In the genomic region with DNA sequence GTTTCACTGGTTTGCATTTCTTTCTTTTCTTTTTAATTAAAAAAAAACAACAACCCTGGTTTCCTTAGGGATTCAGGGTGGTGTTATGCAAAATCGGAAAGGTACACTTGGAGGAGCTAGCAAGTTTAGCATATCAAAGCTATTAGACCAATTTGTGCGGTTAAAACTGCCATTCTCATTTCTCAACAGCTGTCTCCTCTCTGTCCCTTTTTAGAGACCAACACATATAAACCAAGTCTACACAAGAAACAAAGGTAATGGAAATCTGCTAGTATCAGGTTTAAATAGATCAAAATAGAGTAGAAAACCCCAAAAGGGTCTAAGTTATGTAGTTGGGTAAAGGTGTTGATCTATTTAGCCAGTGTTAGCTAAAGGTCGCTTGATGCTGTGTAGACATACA, we compare ENCODE assay signal across 1 cellular context.
TF ChIP-seq lines count a peak whose summit lies in the region.

No MANE protein-coding gene starts in this region.

TF ChIP-seq in HEK293, 187 proteins besides CTCF, POLR2A, EP300 and RAD21 (continued from another document):
- TF ChIP-seq, protein P1, sequence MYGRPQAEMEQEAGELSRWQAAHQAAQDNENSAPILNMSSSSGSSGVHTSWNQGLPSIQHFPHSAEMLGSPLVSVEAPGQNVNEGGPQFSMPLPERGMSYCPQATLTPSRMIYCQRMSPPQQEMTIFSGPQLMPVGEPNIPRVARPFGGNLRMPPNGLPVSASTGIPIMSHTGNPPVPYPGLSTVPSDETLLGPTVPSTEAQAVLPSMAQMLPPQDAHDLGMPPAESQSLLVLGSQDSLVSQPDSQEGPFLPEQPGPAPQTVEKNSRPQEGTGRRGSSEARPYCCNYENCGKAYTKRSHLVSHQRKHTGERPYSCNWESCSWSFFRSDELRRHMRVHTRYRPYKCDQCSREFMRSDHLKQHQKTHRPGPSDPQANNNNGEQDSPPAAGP (tag by site-specific recombination; IDR thresholded peaks at IDR 0.05), result no peak
- TF ChIP-seq ZNF660 (tag by site-specific recombination; IDR thresholded peaks at IDR 0.05), result 0 out of 2 replicates have a peak, but pooled peaks have one; percentile 6
